8 cellular contexts compared by ENCODE assay signal in genomic region chr3:158727499-158728377, GRCh38. TPM values are rescaled to one million over a fixed set of nuclear protein-coding genes. Genes with fewer than 3 reads are reported as not detected.
DNase-seq lines count a peak whose midpoint lies in the region; FAIRE-seq and TF ChIP-seq lines count a peak whose summit lies in the region.

No MANE protein-coding gene starts in this region.

- H3K27ac ChIP-seq in smooth muscle cell (ENCODE audit: low read depth), result peak overlapping the region; percentile 91

- H3K79me2 ChIP-seq in smooth muscle cell (ENCODE audit: low read depth), result no peaks in the 10 kb centered on the region

- no peaks in the 10 kb centered on the region for H4K20me1 ChIP-seq in smooth muscle cell (ENCODE audit: low read depth)

- no peaks in the 10 kb centered on the region for H3K36me3 ChIP-seq in smooth muscle cell (ENCODE audit: low read depth)

- H3K4me2 ChIP-seq in smooth muscle cell, result peak overlapping the region; percentile 73

- H2AFZ ChIP-seq in smooth muscle cell (ENCODE audit: low read depth), result no peak overlapping the region

- H3K4me1 ChIP-seq in smooth muscle cell (ENCODE audit: low read depth), result peaks cover 14% of the 10 kb centered on the region

- no peak for TF ChIP-seq POLR2A in H54 (IDR thresholded peaks at IDR 0.05; ENCODE audit: low read depth, low read length)

- no peak overlapping the region for H3K9ac ChIP-seq in smooth muscle cell (ENCODE audit: low read depth)

- no peak overlapping the region for H3K4me3 ChIP-seq in astrocyte of the spinal cord (ENCODE audit: low read depth, low read length)
- H3K4me3 ChIP-seq in smooth muscle cell, result peak overlapping the region; percentile 23

- H3K9me3 ChIP-seq in smooth muscle cell (replicated peaks; ENCODE audit: low read depth), result no peaks in the 10 kb centered on the region

- in situ Hi-C loops in astrocyte of the spinal cord (cut with HindIII; ENCODE audit: low sequenced_read_pairs), result no loop called here

- 48% methylated on average over 14 of the region's 14 CpGs for WGBS in smooth muscle cell (ENCODE audit: low lambda C conversion rate)

- H3F3A ChIP-seq in smooth muscle cell (ENCODE audit: low read depth), result peaks cover 8% of the 10 kb centered on the region

- TF ChIP-seq CTCF in LNCAP (IDR thresholded peaks at IDR 0.05) (peak; percentile 87), astrocyte of the spinal cord (IDR thresholded peaks at IDR 0.05; ENCODE audit: low read depth, low read length) (peak; percentile 80), smooth muscle cell (IDR thresholded peaks at IDR 0.05; ENCODE audit: borderline replicate concordance, insufficient read depth, poor library complexity, severe bottlenecking) (peak; percentile 90)

- peak in 2 of 3 donors; percentile 19 to 50 for DNase-seq in stimulated activated CD4-positive, alpha-beta T cell treated with anti-CD3 and anti-CD28 coated beads, Interleukin-12 subunit alpha, Interleukin-12 subunit beta, amount 100 ng/mL, for 48 hours (ENCODE audit: low read depth in 2 of 3, low spot score in 1 of 3)
- DNase-seq in stimulated activated CD4-positive, alpha-beta T cell treated with anti-CD3 and anti-CD28 coated beads, Interleukin-12 subunit alpha, Interleukin-12 subunit beta, amount 100 ng/mL, for 4 hours, result no peak
- DNase-seq in H54 (ENCODE audit: insufficient read length, low spot score) (peak; percentile 86), SIG-M5 (lab: John Stamatoyannopoulos, UW) (peak; percentile 40), astrocyte of the spinal cord (ENCODE audit: low read depth, low spot score) (peak; percentile 84), hippocampal formation (lab: John Stamatoyannopoulos, UW) (peak; percentile 36 to 70), smooth muscle cell (lab: John Stamatoyannopoulos, UW; ENCODE audit: unreplicated experiment) (no peak)

- H3K27me3 ChIP-seq in smooth muscle cell (ENCODE audit: low read depth), result no peaks in the 10 kb centered on the region

- FAIRE-seq in H54 (lab: Jason Lieb, UNC), result peak; percentile 85

RNA-seq across cellular contexts. Expression of gene RARRES1, which starts 4.5 kb away (rescaled TPM):
- 9.8 and 15.3 TPM in 2 replicates for total RNA-seq in smooth muscle cell
- 6.6 and 10.2 TPM in 2 replicates for polyA plus RNA-seq in smooth muscle cell

RNA-seq across cellular contexts. Expression of gene LXN, which starts 55.3 kb away (rescaled TPM):
- 28.4 and 34.2 TPM in 2 replicates for total RNA-seq in smooth muscle cell
- polyA plus RNA-seq in smooth muscle cell, result 23.2 and 30.4 TPM in 2 replicates

Comparison
In these comparisons a context has a peak if more than half of its experiments do, and no peak if none do; other contexts are left out.
1. DNase-seq: peak in stimulated activated CD4-positive, alpha-beta T cell treated with anti-CD3 and anti-CD28 coated beads, Interleukin-12 subunit alpha, Interleukin-12 subunit beta, amount 100 ng/mL, for 48 hours (2 of 3), H54 (single experiment), SIG-M5 (single experiment), astrocyte of the spinal cord (single experiment) and hippocampal formation (2 of 2); none in stimulated activated CD4-positive, alpha-beta T cell treated with anti-CD3 and anti-CD28 coated beads, Interleukin-12 subunit alpha, Interleukin-12 subunit beta, amount 100 ng/mL, for 4 hours (single experiment) and smooth muscle cell (single experiment).
2. Peak in every context shown above with its lines, with median percentiles within 50 percentile points of each other: CTCF ChIP-seq.